In genomic region chr14:101961011-101961721, GRCh38 we compare ENCODE assay signal across 1 cellular context.
TF ChIP-seq lines count a peak whose summit lies in the region.

No MANE protein-coding gene starts in this region.

TF ChIP-seq in HepG2, 621 proteins besides CTCF, POLR2A, EP300 and RAD21 (continued from another document and continues in another):
- TF ChIP-seq CERS6 (CRISPR knock-in tag; IDR thresholded peaks at IDR 0.05) (no peak), ZNF576 (CRISPR knock-in tag; IDR thresholded peaks at IDR 0.05) (no peak), ZNF772 (CRISPR knock-in tag; IDR thresholded peaks at IDR 0.05) (peak; percentile 78), HNF1A (IDR thresholded peaks at IDR 0.05; ENCODE audit: low read depth) (no peak), HNF1A (CRISPR knock-in tag; IDR thresholded peaks at IDR 0.05; ENCODE audit: borderline replicate concordance) (no peak), RARG (CRISPR knock-in tag; IDR thresholded peaks at IDR 0.05; ENCODE audit: low read depth) (no peak), NRL (CRISPR knock-in tag; IDR thresholded peaks at IDR 0.05; ENCODE audit: borderline replicate concordance) (no peak), SIN3B (IDR thresholded peaks at IDR 0.05; ENCODE audit: low read length) (no peak), FOXO1 (CRISPR knock-in tag; IDR thresholded peaks at IDR 0.05) (peak; percentile 58), SP4 (CRISPR knock-in tag; IDR thresholded peaks at IDR 0.05) (no peak), RFXAP (CRISPR knock-in tag; IDR thresholded peaks at IDR 0.05; ENCODE audit: borderline replicate concordance) (0 out of 2 replicates have a peak, but pooled peaks have one; percentile 43), ZNF709 (CRISPR knock-in tag; IDR thresholded peaks at IDR 0.05) (no peak), SATB2 (CRISPR knock-in tag; IDR thresholded peaks at IDR 0.05) (no peak), ZNF556 (CRISPR knock-in tag; IDR thresholded peaks at IDR 0.05; ENCODE audit: borderline replicate concordance) (no peak), PTBP1 (IDR thresholded peaks at IDR 0.05; ENCODE audit: low read depth, low read length, poor library complexity, severe bottlenecking) (no peak), AHR (CRISPR knock-in tag; IDR thresholded peaks at IDR 0.05) (peak; percentile 73), CAMTA2 (CRISPR knock-in tag; IDR thresholded peaks at IDR 0.05; ENCODE audit: borderline replicate concordance) (no peak), FOXC1 (CRISPR knock-in tag; IDR thresholded peaks at IDR 0.05; ENCODE audit: borderline replicate concordance) (no peak), ZNF274 (CRISPR knock-in tag; IDR thresholded peaks at IDR 0.05) (no peak), SKI (IDR thresholded peaks at IDR 0.05; ENCODE audit: partially characterized antibody) (no peak), ZNF331 (CRISPR knock-in tag; IDR thresholded peaks at IDR 0.05) (no peak; the same call in 1 of the 2 replicates), ZNF710 (CRISPR knock-in tag; IDR thresholded peaks at IDR 0.05; ENCODE audit: borderline replicate concordance) (no peak), HNRNPH1 (optimal IDR thresholded peaks at IDR 0.05; ENCODE audit: low read depth, low read length) (no peak), GABPB1 (CRISPR knock-in tag; IDR thresholded peaks at IDR 0.05) (peak; percentile 37), PAX8 (CRISPR knock-in tag; IDR thresholded peaks at IDR 0.05; ENCODE audit: borderline replicate concordance) (no peak), ZNF142 (CRISPR knock-in tag; IDR thresholded peaks at IDR 0.05) (no peak), NFATC3 (CRISPR knock-in tag; IDR thresholded peaks at IDR 0.05) (no peak), PBX3 (CRISPR knock-in tag; IDR thresholded peaks at IDR 0.05; ENCODE audit: borderline replicate concordance) (no peak), LRRFIP1 (CRISPR knock-in tag; conservative IDR thresholded peaks at IDR 0.05) (no peak), MIXL1 (CRISPR knock-in tag; IDR thresholded peaks at IDR 0.05) (no peak), ZNF773 (CRISPR knock-in tag; IDR thresholded peaks at IDR 0.05; ENCODE audit: borderline replicate concordance) (no peak), ZNF790 (CRISPR knock-in tag; IDR thresholded peaks at IDR 0.05; ENCODE audit: borderline replicate concordance) (no peak), ZBTB14 (CRISPR knock-in tag; IDR thresholded peaks at IDR 0.05) (0 out of 2 replicates have a peak, but pooled peaks have one; percentile 32), ZNF143 (CRISPR knock-in tag; IDR thresholded peaks at IDR 0.05) (peak; percentile 56; the same call in 1 of the 2 replicates), PHF5A (CRISPR knock-in tag; IDR thresholded peaks at IDR 0.05; ENCODE audit: low read depth, unreplicated experiment) (no peak), SOX5 (CRISPR knock-in tag; IDR thresholded peaks at IDR 0.05; ENCODE audit: borderline replicate concordance) (0 out of 2 replicates have a peak, but pooled peaks have one; percentile 11), KDM5B (CRISPR knock-in tag; IDR thresholded peaks at IDR 0.05; ENCODE audit: borderline replicate concordance) (peak; percentile 78; the same call in 1 of the 2 replicates), NFYB (CRISPR knock-in tag; IDR thresholded peaks at IDR 0.05) (no peak), NFKB2 (CRISPR knock-in tag; IDR thresholded peaks at IDR 0.05; ENCODE audit: borderline replicate concordance) (0 out of 2 replicates have a peak, but pooled peaks have one; percentile 63), MXD3 (CRISPR knock-in tag; IDR thresholded peaks at IDR 0.05) (0 out of 2 replicates have a peak, but pooled peaks have one; percentile 55)
